Comparison of ENCODE assay signal across 12 cellular contexts in the genomic region with DNA sequence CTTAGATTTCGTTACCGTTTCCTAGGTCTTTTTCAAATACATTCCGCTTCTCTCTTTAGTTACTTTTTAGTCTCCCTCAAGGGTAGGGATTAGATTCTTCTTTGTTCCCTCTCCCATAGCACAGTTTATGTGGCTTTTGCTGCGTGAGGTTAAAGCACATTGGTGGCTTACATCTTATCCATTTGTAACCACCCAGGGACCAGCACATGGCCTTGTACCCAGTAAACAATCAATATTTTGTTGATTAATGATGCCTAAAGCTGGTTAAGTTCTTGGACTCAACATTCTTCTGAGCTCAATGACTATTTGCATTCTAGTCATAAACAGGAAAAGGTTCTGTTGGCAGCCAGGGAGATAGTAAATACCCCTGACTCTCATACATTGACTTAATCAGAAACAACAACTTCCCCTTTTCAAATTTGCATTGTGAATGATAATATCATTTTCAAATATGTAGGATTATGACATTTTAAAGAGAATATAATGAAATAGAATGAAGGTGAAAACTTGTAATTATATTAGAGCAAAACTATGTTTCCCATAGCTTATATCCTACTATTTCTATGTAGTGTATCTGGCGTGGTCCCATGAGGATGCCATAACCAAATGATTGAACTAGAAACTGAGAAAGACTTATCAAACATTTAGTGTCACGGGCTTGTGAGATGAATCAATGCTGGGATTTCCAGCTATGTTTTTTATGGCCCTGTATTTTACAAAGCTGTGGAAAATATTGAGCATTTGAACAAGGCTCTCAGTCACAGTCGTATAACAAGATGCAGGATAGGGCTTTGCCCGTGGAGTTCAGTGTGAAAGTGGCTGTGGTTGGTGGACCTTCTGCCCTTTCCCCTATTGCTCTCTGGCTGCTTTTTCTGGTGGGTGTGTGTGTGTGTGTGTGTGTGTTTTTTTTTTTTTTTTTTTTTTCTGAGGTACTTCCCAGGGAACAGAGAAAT.
DNase-seq lines count a peak whose midpoint lies in the region; ATAC-seq lines count a peak whose summit lies in the region.
"Had no signal": no experiment of that assay in that cellular context is flagged by ENCODE, and none has a peak within 500 bp of the region (broad histone marks: within the 10 kb centered on the region; RNA-seq: fewer than 3 reads in every experiment).

No MANE protein-coding gene starts in this region.

- peak; percentile 37 for DNase-seq in activated naive CD8-positive, alpha-beta T cell treated with anti-CD3 and anti-CD28 coated beads, Interleukin-2, amount 50 U/mL, for 24 hours
- DNase-seq in trophoblast cell (no peak), D341Med (ENCODE audit: low spot score) (no peak), caudate nucleus (lab: John Stamatoyannopoulos, UW) (no peak), COLO829 (ENCODE audit: low spot score) (no peak)
- DNase-seq: effector CD4-positive, alpha-beta T cell; KG1 had no signal

- H3K18ac ChIP-seq in trophoblast cell (ENCODE audit: low read length): no peak overlapping the region

- H3K36me3 ChIP-seq in trophoblast cell (ENCODE audit: control insufficient read depth in 1 of 2, insufficient read depth in 2 of 2, low read length in 2 of 2): no peaks in the 10 kb centered on the region

- H3K9me3 Mint-ChIP-seq in activated naive CD8-positive, alpha-beta T cell treated with anti-CD3 and anti-CD28 coated beads, Interleukin-2, amount 50 U/mL, for 24 hours: no peaks in the 10 kb centered on the region

- H3K9me3 ChIP-seq in trophoblast cell (ENCODE audit: insufficient read depth, low read depth, low read length): peaks cover 3% of the 10 kb centered on the region

- no peak overlapping the region for H3K23ac ChIP-seq in trophoblast cell (ENCODE audit: low read length)

- H3K79me1 ChIP-seq in trophoblast cell (ENCODE audit: low read length): no peaks in the 10 kb centered on the region

- ATAC-seq in GM18519 (IDR thresholded peaks at IDR 0.05; ENCODE audit: low FRiP score, unreplicated experiment): peak; percentile 75
- peak; percentile 72 for ATAC-seq in GM21360 (IDR thresholded peaks at IDR 0.05; ENCODE audit: unreplicated experiment)
- peak; percentile 81 for ATAC-seq in HG03108 (IDR thresholded peaks at IDR 0.05; ENCODE audit: unreplicated experiment)
- peak; percentile 92 for ATAC-seq in activated naive CD8-positive, alpha-beta T cell treated with anti-CD3 and anti-CD28 coated beads, Interleukin-2, amount 50 U/mL, for 24 hours
- ATAC-seq: Panc1 had no signal

- no CpG with 5 or more reads among the region's 8 CpGs for WGBS in trophoblast cell (ENCODE audit: extremely low coverage, insufficient coverage, insufficient read length)

- H3K27me3 Mint-ChIP-seq in activated naive CD8-positive, alpha-beta T cell treated with anti-CD3 and anti-CD28 coated beads, Interleukin-2, amount 50 U/mL, for 24 hours: peaks cover 12% of the 10 kb centered on the region

- no peak overlapping the region for H4K12ac ChIP-seq in trophoblast cell (ENCODE audit: low read depth, low read length)

- peak overlapping the region; percentile 72 for H3K27ac Mint-ChIP-seq in activated naive CD8-positive, alpha-beta T cell treated with anti-CD3 and anti-CD28 coated beads, Interleukin-2, amount 50 U/mL, for 24 hours

- no peak overlapping the region for H3K9ac ChIP-seq in trophoblast cell (ENCODE audit: low read length)

- H3K4me1 Mint-ChIP-seq in activated naive CD8-positive, alpha-beta T cell treated with anti-CD3 and anti-CD28 coated beads, Interleukin-2, amount 50 U/mL, for 24 hours: peaks cover 23% of the 10 kb centered on the region

- H2BK120ac ChIP-seq in trophoblast cell (ENCODE audit: insufficient read depth, low read length, poor library complexity): no peak overlapping the region

- H4K91ac ChIP-seq in trophoblast cell (ENCODE audit: low read depth, low read length): no peak overlapping the region

- no peak overlapping the region for H3K4me2 ChIP-seq in trophoblast cell (ENCODE audit: low read length)

- H3K4ac ChIP-seq in trophoblast cell (ENCODE audit: low read depth, low read length): no peak overlapping the region

- H3K4me1 ChIP-seq in trophoblast cell (ENCODE audit: control insufficient read depth in 1 of 2, insufficient read depth in 2 of 2, low read length in 2 of 2): no peaks in the 10 kb centered on the region

- H3K79me2 ChIP-seq in trophoblast cell (ENCODE audit: control insufficient read depth, insufficient read depth, low read length, poor library complexity): no peaks in the 10 kb centered on the region

- H3K4me3 ChIP-seq in trophoblast cell (ENCODE audit: low read depth, low read length): no peak overlapping the region
- H3K4me3 ChIP-seq: lung had no signal

- H3K36me3 Mint-ChIP-seq in activated naive CD8-positive, alpha-beta T cell treated with anti-CD3 and anti-CD28 coated beads, Interleukin-2, amount 50 U/mL, for 24 hours (ENCODE audit: low read depth): no peaks in the 10 kb centered on the region

- H2AFZ ChIP-seq in trophoblast cell (ENCODE audit: insufficient read depth, low read length, poor library complexity): no peak overlapping the region

- no peak overlapping the region for H3K4me3 Mint-ChIP-seq in activated naive CD8-positive, alpha-beta T cell treated with anti-CD3 and anti-CD28 coated beads, Interleukin-2, amount 50 U/mL, for 24 hours

- H3K14ac ChIP-seq in trophoblast cell (ENCODE audit: low read length): no peak overlapping the region

- H3K27me3 ChIP-seq in trophoblast cell (ENCODE audit: insufficient read depth, low read length): no peaks in the 10 kb centered on the region

- H2AK5ac ChIP-seq in trophoblast cell (ENCODE audit: low read length): no peak overlapping the region

- no peak overlapping the region for H4K8ac ChIP-seq in trophoblast cell (ENCODE audit: low read depth, low read length)

- no peak overlapping the region for H3K27ac ChIP-seq in trophoblast cell (ENCODE audit: low read depth, low read length)
- no peak overlapping the region for H3K27ac ChIP-seq in caudate nucleus (ENCODE audit: low read depth, low read length)

- H2BK12ac ChIP-seq in trophoblast cell (ENCODE audit: low read length): no peak overlapping the region

- no peak overlapping the region for H2BK5ac ChIP-seq in trophoblast cell (ENCODE audit: low read depth, low read length, poor library complexity)
